1 cellular context compared by ENCODE assay signal in genomic region chr9:94921656-94922055, GRCh38.
TF ChIP-seq lines count a peak whose summit lies in the region.

No MANE protein-coding gene starts in this region.

TF ChIP-seq in IMR-90, 13 proteins besides CTCF, POLR2A, EP300 and RAD21 (continued from another document):
- TF ChIP-seq ELK1 (IDR thresholded peaks at IDR 0.05; ENCODE audit: borderline replicate concordance, low read depth, low read length), result no peak
- no peak for TF ChIP-seq NFE2L2 (IDR thresholded peaks at IDR 0.05; ENCODE audit: low read depth, low read length)
- TF ChIP-seq SMC3 (IDR thresholded peaks at IDR 0.05; ENCODE audit: low read depth, low read length), result no peak
